ENCODE assay signal across 8 cellular contexts in the genomic region with DNA sequence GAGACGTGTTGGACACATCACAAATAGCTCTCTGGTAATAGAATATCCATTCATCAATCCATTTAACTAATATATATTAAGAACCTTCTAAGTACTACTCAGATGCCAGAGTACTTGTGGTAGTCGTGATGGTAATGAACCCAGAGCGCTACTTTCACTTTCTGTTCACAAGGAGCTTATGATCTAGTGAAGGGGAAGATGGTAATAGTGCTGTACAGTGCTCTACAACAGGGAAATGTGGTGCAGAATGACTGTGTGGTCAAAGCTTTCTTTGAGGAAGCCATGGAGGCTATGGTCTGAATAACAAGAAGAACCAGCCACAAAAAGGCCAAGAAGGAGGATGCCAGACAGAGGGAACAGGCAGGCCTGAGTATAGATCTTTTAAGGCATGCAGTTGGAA.
A peak's percentile ranks its signal among the peaks of the same experiment; 100 is the strongest.
DNase-seq lines count a peak whose midpoint lies in the region; ATAC-seq, FAIRE-seq and TF ChIP-seq lines count a peak whose summit lies in the region.

No MANE protein-coding gene starts in this region.

- no peak for FAIRE-seq in GM12891 (lab: Jason Lieb, UNC)

- H3K27ac Mint-ChIP-seq in activated CD8-positive, alpha-beta T cell treated with anti-CD3 and anti-CD28 coated beads, Interleukin-2, amount 10 ng/mL, durations not matched to agents 7 days and 5 days = peak overlapping the region; percentile 70

- H3K36me3 Mint-ChIP-seq in activated CD8-positive, alpha-beta T cell treated with anti-CD3 and anti-CD28 coated beads, Interleukin-2, amount 10 ng/mL, durations not matched to agents 7 days and 5 days (ENCODE audit: low read depth) = no peaks in the 10 kb centered on the region

- no peaks in the 10 kb centered on the region for H3K36me3 ChIP-seq in mucosa of rectum (ENCODE audit: control insufficient read depth in 2 of 2, insufficient read depth in 2 of 2, low read length in 2 of 2)

- no peaks in the 10 kb centered on the region for H3K27me3 ChIP-seq in mucosa of rectum (ENCODE audit: control insufficient read depth in 2 of 2, insufficient read depth in 2 of 2, low read length in 2 of 2)

- H3K9ac ChIP-seq in mucosa of rectum (ENCODE audit: low read depth in 1 of 2, low read length in 2 of 2) = no peak overlapping the region

- H3K9me3 Mint-ChIP-seq in activated CD8-positive, alpha-beta T cell treated with anti-CD3 and anti-CD28 coated beads, Interleukin-2, amount 10 ng/mL, durations not matched to agents 7 days and 5 days (ENCODE audit: insufficient read depth) = no peaks in the 10 kb centered on the region

- CTCF ChIA-PET in activated CD8-positive, alpha-beta T cell treated with anti-CD3 and anti-CD28 coated beads, Interleukin-2, amount 10 ng/mL, durations not matched to agents 7 days and 5 days (lab: Charles Lee) = interaction anchor here (0.6 to 15.4 kb wide), 12 partner anchors 9 to 372 kb away, joined by 3 to 720 read pairs (median 10); partner anchors contain the start of gene EPS8

- H3K27ac ChIP-seq in mucosa of rectum (ENCODE audit: low read depth in 2 of 2, low read length in 2 of 2) = peak overlapping the region; percentile 40 to 82

- peak overlapping the region in 1 of 2 donors; percentile 1 for H3K4me3 ChIP-seq in mucosa of rectum (ENCODE audit: low read length in 2 of 2)

- TF ChIP-seq POLR2A in GM12891 (IDR thresholded peaks at IDR 0.05; ENCODE audit: low read depth, low read length) = no peak

- DNase-seq in ACHN (peak; percentile 61), activated gamma-delta T cell treated with Interleukin-2 at 50 U/mL for 16 hours (no peak), NCI-H82 (lab: John Stamatoyannopoulos, UW) (no peak), GM12891 (ENCODE audit: insufficient read length, low spot score) (no peak)
- peak; percentile 59 for DNase-seq in activated CD8-positive, alpha-beta T cell treated with anti-CD3 and anti-CD28 coated beads, Interleukin-2, amount 10 ng/mL, durations not matched to agents 7 days and 5 days

- in situ Hi-C loops in ACHN (cut with HindIII; ENCODE audit: low pct_ligation_motif_present, low pct_unique_long_range_greater_than_20kb, low sequenced_read_pairs) = no loop called here

- no peaks in the 10 kb centered on the region for H3K4me1 Mint-ChIP-seq in activated CD8-positive, alpha-beta T cell treated with anti-CD3 and anti-CD28 coated beads, Interleukin-2, amount 10 ng/mL, durations not matched to agents 7 days and 5 days (ENCODE audit: low read depth)

- H3K9me3 ChIP-seq in mucosa of rectum (ENCODE audit: control insufficient read depth in 2 of 2, low read length in 2 of 2) = no peaks in the 10 kb centered on the region

- peaks cover 12% of the 10 kb centered on the region for H3K27me3 Mint-ChIP-seq in activated CD8-positive, alpha-beta T cell treated with anti-CD3 and anti-CD28 coated beads, Interleukin-2, amount 10 ng/mL, durations not matched to agents 7 days and 5 days (ENCODE audit: low read depth)

- ATAC-seq in GM19351 (IDR thresholded peaks at IDR 0.05; ENCODE audit: unreplicated experiment) = peak; percentile 79
- peak; percentile 70 for ATAC-seq in HG03378 (IDR thresholded peaks at IDR 0.05; ENCODE audit: unreplicated experiment)
- peak; percentile 96 for ATAC-seq in activated CD8-positive, alpha-beta T cell treated with anti-CD3 and anti-CD28 coated beads, Interleukin-2, amount 10 ng/mL, durations not matched to agents 7 days and 5 days

- POLR2A ChIA-PET in activated CD8-positive, alpha-beta T cell treated with anti-CD3 and anti-CD28 coated beads, Interleukin-2, amount 10 ng/mL, durations not matched to agents 7 days and 5 days (lab: Charles Lee) = interaction anchor here (0.9 to 2.2 kb wide), 7 partner anchors 12 to 53 kb away, joined by 3 to 12 read pairs (median 5); no protein-coding TSS in a partner anchor

- peak overlapping the region; percentile 64 for H3K4me3 Mint-ChIP-seq in activated CD8-positive, alpha-beta T cell treated with anti-CD3 and anti-CD28 coated beads, Interleukin-2, amount 10 ng/mL, durations not matched to agents 7 days and 5 days

- peaks cover 0 to 22% of the 10 kb centered on the region in 2 donors for H3K4me1 ChIP-seq in mucosa of rectum (ENCODE audit: control insufficient read depth in 2 of 2, insufficient read depth in 2 of 2, low read length in 2 of 2)

TF ChIP-seq in GM12891, 5 proteins besides CTCF, POLR2A, EP300 and RAD21:
- TF ChIP-seq SPI1 (IDR thresholded peaks at IDR 0.05; ENCODE audit: low read depth, low read length) (no peak), POLR2AphosphoS5 (IDR thresholded peaks at IDR 0.05; ENCODE audit: low read depth, low read length) (no peak), PAX5 (IDR thresholded peaks at IDR 0.05; ENCODE audit: insufficient read depth, low read length, severe bottlenecking) (no peak), POU2F2 (IDR thresholded peaks at IDR 0.05; ENCODE audit: low read depth, low read length) (no peak), TAF1 (IDR thresholded peaks at IDR 0.05; ENCODE audit: low read depth, low read length) (no peak)

Comparison
In these comparisons a context has a peak if more than half of its experiments do, and no peak if none do; other contexts are left out.
1. DNase-seq: peak in ACHN (single experiment) and activated CD8-positive, alpha-beta T cell treated with anti-CD3 and anti-CD28 coated beads, Interleukin-2, amount 10 ng/mL, durations not matched to agents 7 days and 5 days (single experiment); none in activated gamma-delta T cell treated with Interleukin-2 at 50 U/mL for 16 hours (single experiment), NCI-H82 (single experiment) and GM12891 (single experiment).
2. Peak in every context shown above with its lines, with median percentiles within 50 percentile points of each other: ATAC-seq.